In genomic region chr9:84668204-84669007, GRCh38 we compare ENCODE assay signal across 8 cellular contexts. TPM values are rescaled to one million over a fixed set of nuclear protein-coding genes. Genes with fewer than 3 reads are reported as not detected.
DNase-seq lines count a peak whose midpoint lies in the region; ATAC-seq and TF ChIP-seq lines count a peak whose summit lies in the region.

No MANE protein-coding gene starts in this region.

- H3K27me3 Mint-ChIP-seq in IgD-negative memory B cell: peaks cover 37% of the 10 kb centered on the region

- H3K9me3 Mint-ChIP-seq in IgD-negative memory B cell: peaks cover 5 to 8% (median 6%) of the 10 kb centered on the region in 3 donors

- ATAC-seq in GM21423 (IDR thresholded peaks at IDR 0.05; ENCODE audit: unreplicated experiment): peak; percentile 70

- no peak overlapping the region for H3K27ac Mint-ChIP-seq in IgD-negative memory B cell

- TF ChIP-seq CTCF in coronary artery (IDR thresholded peaks at IDR 0.05): peak; percentile 67

- H3K36me3 Mint-ChIP-seq in IgD-negative memory B cell: no peaks in the 10 kb centered on the region

- H3K27ac ChIP-seq in coronary artery: peak overlapping the region; percentile 87 to 91

- peaks cover 0 to 10% (median 7%) of the 10 kb centered on the region in 3 donors for H3K4me1 Mint-ChIP-seq in IgD-negative memory B cell

- peak; percentile 74 for DNase-seq in DMS153 treated with DMSO at 0.1 percent for 48 hours (lab: John Stamatoyannopoulos, UW; ENCODE audit: unreplicated experiment)
- peak; percentile 41 for DNase-seq in SKM-1 treated with dmso at 0.1 percent for 144 hours (lab: John Stamatoyannopoulos, UW; ENCODE audit: unreplicated experiment)
- peak; percentile 87 for DNase-seq in coronary artery (ENCODE audit: low spot score)
- peak; percentile 97 for DNase-seq in left kidney (ENCODE audit: low read depth, low spot score)
- peak; percentile 28 to 38 for DNase-seq in stimulated activated CD4-positive, alpha-beta T cell treated with anti-CD3 and anti-CD28 coated beads, Interleukin-2, amount 100 ng/mL, for 48 hours
- no peak for DNase-seq in effector CD4-positive, alpha-beta T cell

- H3K4me3 ChIP-seq in coronary artery: peak overlapping the region; percentile 88

- peak overlapping the region; percentile 55 to 86 (median 78) for H3K4me3 Mint-ChIP-seq in IgD-negative memory B cell

RNA-seq across cellular contexts. Expression of gene NTRK2, which starts 1.1 kb away (rescaled TPM):
- polyA plus RNA-seq in IgD-negative memory B cell: not detected
